Comparison of ENCODE assay signal across 9 cellular contexts in the genomic region with DNA sequence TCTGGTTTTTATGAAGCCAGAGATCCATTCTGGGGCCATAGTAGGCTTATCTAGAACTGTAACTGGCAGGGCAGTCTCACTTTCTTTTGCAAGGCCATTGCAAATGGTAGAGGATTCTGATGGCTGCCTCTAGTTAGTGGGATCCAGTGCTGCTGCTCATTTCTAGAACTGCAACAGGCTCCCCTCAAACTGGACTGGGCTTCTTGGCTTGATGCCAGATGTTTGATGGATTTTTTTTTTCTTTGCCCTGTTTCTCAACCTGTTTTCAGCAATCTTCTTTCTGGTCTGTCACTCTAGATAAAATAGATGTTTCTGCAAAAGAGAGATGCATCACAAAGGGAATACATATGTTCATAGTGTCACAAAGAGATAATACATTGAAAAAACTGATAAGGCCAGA. TPM values are rescaled to one million over a fixed set of nuclear protein-coding genes. Genes with fewer than 3 reads are reported as not detected.
"Had no signal": no experiment of that assay in that cellular context is flagged by ENCODE, and none has a peak within 500 bp of the region (broad histone marks: within the 10 kb centered on the region; RNA-seq: fewer than 3 reads in every experiment).

No MANE protein-coding gene starts in this region.

- FAIRE-seq: G401.6, GM12878, GM12891, GM12892, GM18507, GM19239 had no signal

- DNase-seq: GDM1, GF-D8 had no signal

- ATAC-seq: GM12878 had no signal

- H3K4me3 ChIP-seq: GM12878 had no signal

RNA-seq across cellular contexts. Expression of a gene that starts 11.9 kb away (rescaled TPM):
- total RNA-seq: G401, GM12878 had no signal
- polyA plus RNA-seq: GM12878 had no signal
